9 cellular contexts compared by ENCODE assay signal in genomic region chr21:17784604-17785402, GRCh38. TPM values are rescaled to one million over a fixed set of nuclear protein-coding genes. Genes with fewer than 3 reads are reported as not detected.
DNase-seq lines count a peak whose midpoint lies in the region; ATAC-seq and TF ChIP-seq lines count a peak whose summit lies in the region.
"Had no signal": no experiment of that assay in that cellular context is flagged by ENCODE, and none has a peak within 500 bp of the region (broad histone marks: within the 10 kb centered on the region; RNA-seq: fewer than 3 reads in every experiment).

No MANE protein-coding gene starts in this region.

- intact Hi-C loops in left colon (cut with DNase I, micrococcal nuclease): no loop called here

- H3K36me3 Mint-ChIP-seq in activated CD4-positive, alpha-beta memory T cell treated with anti-CD3 and anti-CD28 coated beads, Interleukin-2, amount 10 ng/mL, durations not matched to agents 7 days and 5 days (ENCODE audit: low read depth): peaks cover 59% of the 10 kb centered on the region

- POLR2A ChIA-PET in activated CD4-positive, alpha-beta memory T cell treated with anti-CD3 and anti-CD28 coated beads, Interleukin-2, amount 10 ng/mL, durations not matched to agents 7 days and 5 days (lab: Charles Lee): interaction anchor here (0.8 to 5.9 kb wide), 8 partner anchors 9 to 174 kb away, joined by 3 to 110 read pairs (median 16); partner anchors contain the start of gene C21orf91

- no peaks in the 10 kb centered on the region for H3K9me3 Mint-ChIP-seq in activated CD4-positive, alpha-beta memory T cell treated with anti-CD3 and anti-CD28 coated beads, Interleukin-2, amount 10 ng/mL, durations not matched to agents 7 days and 5 days

- peaks cover 3 to 12% (median 11%) of the 10 kb centered on the region in 4 donors for H3K4me1 ChIP-seq in upper lobe of left lung

- no peaks in the 10 kb centered on the region for H3K27me3 Mint-ChIP-seq in activated CD4-positive, alpha-beta memory T cell treated with anti-CD3 and anti-CD28 coated beads, Interleukin-2, amount 10 ng/mL, durations not matched to agents 7 days and 5 days

- H3K9me3 ChIP-seq in upper lobe of left lung: no peaks in the 10 kb centered on the region

- no peaks in the 10 kb centered on the region for H3K27me3 ChIP-seq in upper lobe of left lung

- H3K4me1 Mint-ChIP-seq in activated CD4-positive, alpha-beta memory T cell treated with anti-CD3 and anti-CD28 coated beads, Interleukin-2, amount 10 ng/mL, durations not matched to agents 7 days and 5 days: peaks cover 97% of the 10 kb centered on the region

- CTCF ChIA-PET in activated CD4-positive, alpha-beta memory T cell treated with anti-CD3 and anti-CD28 coated beads, Interleukin-2, amount 10 ng/mL, durations not matched to agents 7 days and 5 days (lab: Charles Lee): interaction anchor here (1.5 to 1.9 kb wide), 2 partner anchors 9 to 34 kb away, joined by 5 to 16 read pairs; partner anchors contain the start of gene C21orf91

- peak overlapping the region; percentile 60 for H3K4me3 Mint-ChIP-seq in activated CD4-positive, alpha-beta memory T cell treated with anti-CD3 and anti-CD28 coated beads, Interleukin-2, amount 10 ng/mL, durations not matched to agents 7 days and 5 days

- H3K4me3 ChIP-seq in upper lobe of left lung: no peak overlapping the region

- H3K36me3 ChIP-seq in upper lobe of left lung: peaks cover 0 to 17% (median 10%) of the 10 kb centered on the region in 4 donors

- TF ChIP-seq POLR2A in GM19193 (IDR thresholded peaks at IDR 0.05; ENCODE audit: extremely low read depth, insufficient read depth, insufficient read length) (peak; percentile 13), upper lobe of left lung (IDR thresholded peaks at IDR 0.05) (no peak)

- DNase-seq in AML-193 (lab: John Stamatoyannopoulos, UW) (peak; percentile 24 to 28), upper lobe of left lung (no peak), NCI-H82 (lab: John Stamatoyannopoulos, UW) (no peak), left colon (no peak), left lobe of liver (ENCODE audit: low spot score) (no peak)
- DNase-seq in activated CD4-positive, alpha-beta memory T cell treated with anti-CD3 and anti-CD28 coated beads, Interleukin-2, amount 10 ng/mL, durations not matched to agents 7 days and 5 days: peak; percentile 45
- DNase-seq: DND-41 had no signal

- H3K27ac ChIP-seq in upper lobe of left lung: peak overlapping the region; percentile 36 to 70 (median 58)

- no peak for TF ChIP-seq EP300 in upper lobe of left lung (IDR thresholded peaks at IDR 0.05)

- ATAC-seq in HG03175 (IDR thresholded peaks at IDR 0.05; ENCODE audit: unreplicated experiment) (peak; percentile 53), upper lobe of left lung (ENCODE audit: low FRiP score in 2 of 2) (peak in 1 of 2 donors; percentile 31), left colon (no peak), left lobe of liver (no peak)

- no peak for TF ChIP-seq CTCF in upper lobe of left lung (IDR thresholded peaks at IDR 0.05)

- peak overlapping the region; percentile 93 for H3K27ac Mint-ChIP-seq in activated CD4-positive, alpha-beta memory T cell treated with anti-CD3 and anti-CD28 coated beads, Interleukin-2, amount 10 ng/mL, durations not matched to agents 7 days and 5 days

- WGBS in upper lobe of left lung, 2 donors: 73 to 78% methylated on average over 6 of the region's 6 CpGs

RNA-seq across cellular contexts. Expression of gene C21orf91, which starts 34.4 kb away (rescaled TPM):
- total RNA-seq in activated CD4-positive, alpha-beta memory T cell treated with anti-CD3 and anti-CD28 coated beads, Interleukin-2, amount 10 ng/mL, durations not matched to agents 7 days and 5 days: 10 to 100 TPM; 55.9 to 57.1 TPM
- total RNA-seq in upper lobe of left lung: 10 to 100 TPM in 4 of 6 donors, 1 to 10 TPM in 2; 2.2 to 18.3 (median 15.4) TPM
- total RNA-seq in left colon: 1 to 10 TPM; 4.6 to 9.1 TPM
- total RNA-seq in left lobe of liver: 4.7 TPM

Comparison
In these comparisons a context has a peak if more than half of its experiments do, and no peak if none do; other contexts are left out.
1. DNase-seq: peak in AML-193 (2 of 2) and activated CD4-positive, alpha-beta memory T cell treated with anti-CD3 and anti-CD28 coated beads, Interleukin-2, amount 10 ng/mL, durations not matched to agents 7 days and 5 days (single experiment); none in upper lobe of left lung (0 of 2), NCI-H82 (single experiment), left colon (0 of 2) and left lobe of liver (single experiment).